Comparison of ENCODE assay signal across 7 cellular contexts in genomic region chr20:36373089-36373488, GRCh38.
"Had no signal": no experiment of that assay in that cellular context is flagged by ENCODE, and none has a peak within 500 bp of the region (broad histone marks: within the 10 kb centered on the region; RNA-seq: fewer than 3 reads in every experiment).

No MANE protein-coding gene starts in this region.

- H3K4me3 ChIP-seq: K562 had no signal

- H3K4me2 ChIP-seq: KMS-11 had no signal

- H3K9ac ChIP-seq: KMS-11 had no signal

- H3K27ac ChIP-seq: HL-60, KMS-11 had no signal

- ATAC-seq: K562 had no signal

- DNase-seq: IMR-90, KBM-7, KG1 had no signal

- FAIRE-seq: HTR-8/SVneo, K562 had no signal
